In the genomic region with DNA sequence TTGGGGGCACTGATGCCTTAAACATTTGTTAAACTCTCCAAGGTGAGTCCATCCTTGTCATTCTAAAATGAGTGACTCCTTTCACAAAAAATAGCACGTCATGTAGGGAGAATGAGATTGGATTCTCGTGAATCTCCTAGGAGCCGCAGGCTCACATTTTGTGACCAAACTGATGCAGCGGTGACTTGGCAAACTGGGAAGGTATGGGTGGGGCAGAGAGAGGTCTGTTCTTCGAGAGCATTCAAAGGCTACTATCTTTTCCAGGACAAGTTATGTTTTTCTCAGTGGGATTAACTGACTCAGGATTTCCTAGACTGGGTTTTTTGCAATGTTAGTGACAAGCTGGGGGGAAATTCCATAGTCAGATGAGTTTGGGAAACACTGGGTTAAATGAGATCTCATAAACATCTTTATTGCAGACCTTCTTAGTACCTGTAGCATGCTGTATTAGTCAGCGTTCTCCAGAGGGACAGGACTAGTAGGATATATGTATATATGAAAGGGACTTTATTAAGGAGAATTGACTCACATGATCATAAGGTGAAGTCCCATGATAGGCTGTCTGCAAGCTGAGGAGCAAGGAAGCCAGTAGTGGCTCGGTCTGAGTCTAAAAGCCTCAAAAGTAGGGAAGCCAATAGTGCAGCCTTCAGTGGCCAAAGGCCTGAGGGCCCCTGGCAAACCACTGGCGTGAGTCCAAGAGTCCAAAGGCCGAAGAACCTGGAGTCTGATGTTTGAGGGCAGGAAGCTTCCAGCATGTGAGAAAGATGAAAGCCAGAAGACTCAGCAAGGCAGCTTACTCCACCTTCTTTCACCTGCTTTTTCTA, we compare ENCODE assay signal across 1 cellular context.
TF ChIP-seq lines count a peak whose summit lies in the region.

No MANE protein-coding gene starts in this region.

TF ChIP-seq in K562, 482 proteins besides CTCF, POLR2A, EP300 and RAD21 (continued from another document):
- TF ChIP-seq C11orf30 (IDR thresholded peaks at IDR 0.05; ENCODE audit: low read depth) (0 out of 2 replicates have a peak, but pooled peaks have one; percentile 32), BMI1 (IDR thresholded peaks at IDR 0.05; ENCODE audit: low read length) (no peak), MAFG (tag; conservative IDR thresholded peaks at IDR 0.05) (0 out of 2 replicates have a peak, but pooled peaks have one; percentile 23)
TF ChIP-seq in K562: peak in this region for 3.
